In genomic region chr3:16993227-16993626, GRCh38 we compare ENCODE assay signal across 16 cellular contexts.
DNase-seq lines count a peak whose midpoint lies in the region; ATAC-seq, FAIRE-seq and TF ChIP-seq lines count a peak whose summit lies in the region.
"Had no signal": no experiment of that assay in that cellular context is flagged by ENCODE, and none has a peak within 500 bp of the region (broad histone marks: within the 10 kb centered on the region; RNA-seq: fewer than 3 reads in every experiment).

No MANE protein-coding gene starts in this region.

- H3K27me3 ChIP-seq in body of pancreas (no peaks in the 10 kb centered on the region), kidney epithelial cell (ENCODE audit: control insufficient read depth, insufficient read depth, low read length) (no peaks in the 10 kb centered on the region)

- peaks cover 55% of the 10 kb centered on the region for H3K4me1 ChIP-seq in body of pancreas

- TF ChIP-seq POLR2A in body of pancreas (IDR thresholded peaks at IDR 0.05): no peak

- H3K4me3 ChIP-seq in body of pancreas (no peak overlapping the region), kidney epithelial cell (ENCODE audit: low read depth, low read length) (no peak overlapping the region)
- H3K4me3 ChIP-seq: thoracic aorta had no signal

- peak; percentile 38 for DNase-seq in AG08396 (ENCODE audit: low spot score)
- peak; percentile 19 for DNase-seq in HTR-8/SVneo (ENCODE audit: insufficient read length, low spot score)
- DNase-seq in body of pancreas: peak; percentile 43 to 81 (median 71)
- DNase-seq in kidney epithelial cell (ENCODE audit: low read depth): peak; percentile 9
- DNase-seq in NCI-H345 treated with DMSO at 0.1 percent for 48 hours (lab: John Stamatoyannopoulos, UW; ENCODE audit: unreplicated experiment): no peak
- no peak for DNase-seq in islet precursor cell
- no peak for DNase-seq in activated CD4-positive, CD25-positive, alpha-beta regulatory T cell treated with anti-CD3 and anti-CD28 coated beads, Interleukin-2, amount 50 U/mL, for 72 hours
- DNase-seq: activated CD4-positive, alpha-beta T cell treated with anti-CD3 and anti-CD28 coated beads, Interleukin-2, amount 10 ng/mL, durations not matched to agents 24 days and 14 days; activated T-cell treated with anti-CD3 and anti-CD28 coated beads, Interleukin-2, amount 50 U/mL, for 4 hours; hypothalamus; naive B cell; NCI-H1105 treated with DMSO at 0.1 percent for 48 hours; stimulated activated CD4-positive, alpha-beta T cell treated with anti-CD3 and anti-CD28 coated beads, Interleukin-1b, Interleukin-23, amount 100 ng/mL, for 48 hours had no signal

- no peak for FAIRE-seq in HTR-8/SVneo (lab: Jason Lieb, UNC)

- TF ChIP-seq CTCF in body of pancreas (IDR thresholded peaks at IDR 0.05) (no peak), kidney epithelial cell (IDR thresholded peaks at IDR 0.05; ENCODE audit: insufficient read depth, low read length, poor library complexity, severe bottlenecking) (no peak)

- H3K36me3 ChIP-seq in body of pancreas (replicated peaks in 1 of 2; ENCODE audit: insufficient read depth in 1 of 2, low read depth in 2 of 2) (no peaks in the 10 kb centered on the region), kidney epithelial cell (ENCODE audit: control insufficient read depth, insufficient read depth, low read length) (no peaks in the 10 kb centered on the region)
- H3K36me3 ChIP-seq: thoracic aorta had no signal

- H3K27ac ChIP-seq in body of pancreas: peak overlapping the region; percentile 4 to 52 (median 31)
- H3K27ac ChIP-seq: epithelial cell of prostate, thoracic aorta had no signal

- 54 to 58% methylated on average over 1 of the region's 1 CpG for WGBS in body of pancreas, 2 donors

- H3K9me3 ChIP-seq in body of pancreas: no peaks in the 10 kb centered on the region
- H3K9me3 ChIP-seq: thoracic aorta had no signal

- intact Hi-C loops in body of pancreas (cut with DNase I): no loop called here

- peak; percentile 93 for ATAC-seq in body of pancreas
- no peak for ATAC-seq in HG03175 (IDR thresholded peaks at IDR 0.05; ENCODE audit: unreplicated experiment)
- ATAC-seq: activated T-cell treated with anti-CD3 and anti-CD28 coated beads, Interleukin-2, amount 50 U/mL, for 4 hours had no signal

Comparison
In these comparisons a context has a peak if more than half of its experiments do, and no peak if none do; other contexts are left out.
1. DNase-seq: peak in AG08396 (single experiment), HTR-8/SVneo (single experiment), body of pancreas (4 of 4) and kidney epithelial cell (single experiment); none in NCI-H345 treated with DMSO at 0.1 percent for 48 hours (single experiment), islet precursor cell (single experiment) and activated CD4-positive, CD25-positive, alpha-beta regulatory T cell treated with anti-CD3 and anti-CD28 coated beads, Interleukin-2, amount 50 U/mL, for 72 hours (single experiment).